6 cellular contexts compared by ENCODE assay signal in genomic region chr5:177545487-177546261, GRCh38. TPM values are rescaled to one million over a fixed set of nuclear protein-coding genes. Genes with fewer than 3 reads are reported as not detected.
DNase-seq lines count a peak whose midpoint lies in the region; ATAC-seq and TF ChIP-seq lines count a peak whose summit lies in the region.

No MANE protein-coding gene starts in this region.

- TF ChIP-seq CTCF in left ventricle myocardium inferior (IDR thresholded peaks at IDR 0.05; ENCODE audit: borderline replicate concordance) (no peak), vagina (IDR thresholded peaks at IDR 0.05) (no peak)

- H3K4me3 ChIP-seq in left ventricle myocardium inferior, result no peak overlapping the region
- peak overlapping the region in 1 of 2 donors; percentile 13 for H3K4me3 ChIP-seq in vagina

- H3K4me1 ChIP-seq in left ventricle myocardium inferior, result peaks cover 81% of the 10 kb centered on the region
- H3K4me1 ChIP-seq in vagina, result peaks cover 80% of the 10 kb centered on the region

- DNase-seq in activated naive CD8-positive, alpha-beta T cell treated with anti-CD3 and anti-CD28 coated beads, Interleukin-2, amount 50 U/mL, for 24 hours, result no peak
- DNase-seq in activated naive CD8-positive, alpha-beta T cell treated with anti-CD3 and anti-CD28 coated beads for 36 hours, result no peak
- peak; percentile 56 for DNase-seq in left ventricle myocardium inferior
- no peak for DNase-seq in vagina (ENCODE audit: extremely low spot score in 2 of 2)
- no peak for DNase-seq in T-helper 2 cell

- no peaks in the 10 kb centered on the region for H3K9me3 ChIP-seq in left ventricle myocardium inferior (replicated peaks)
- H3K9me3 ChIP-seq in vagina, result no peaks in the 10 kb centered on the region

- H3K36me3 Mint-ChIP-seq in activated naive CD8-positive, alpha-beta T cell treated with anti-CD3 and anti-CD28 coated beads, Interleukin-2, amount 50 U/mL, for 24 hours (ENCODE audit: low read depth), result peaks cover 19% of the 10 kb centered on the region
- H3K36me3 Mint-ChIP-seq in activated naive CD8-positive, alpha-beta T cell treated with anti-CD3 and anti-CD28 coated beads for 36 hours, result no peaks in the 10 kb centered on the region

- H3K36me3 ChIP-seq in left ventricle myocardium inferior (peaks cover 6% of the 10 kb centered on the region), vagina (peaks cover 0 to 2% of the 10 kb centered on the region in 2 donors)

- H3K27me3 ChIP-seq in left ventricle myocardium inferior (ENCODE audit: low read depth), result no peaks in the 10 kb centered on the region
- no peaks in the 10 kb centered on the region for H3K27me3 ChIP-seq in vagina

- H3K9me3 Mint-ChIP-seq in activated naive CD8-positive, alpha-beta T cell treated with anti-CD3 and anti-CD28 coated beads, Interleukin-2, amount 50 U/mL, for 24 hours, result no peaks in the 10 kb centered on the region
- H3K9me3 Mint-ChIP-seq in activated naive CD8-positive, alpha-beta T cell treated with anti-CD3 and anti-CD28 coated beads for 36 hours, result no peaks in the 10 kb centered on the region

- peaks cover 9% of the 10 kb centered on the region for H3K4me1 Mint-ChIP-seq in activated naive CD8-positive, alpha-beta T cell treated with anti-CD3 and anti-CD28 coated beads, Interleukin-2, amount 50 U/mL, for 24 hours
- H3K4me1 Mint-ChIP-seq in activated naive CD8-positive, alpha-beta T cell treated with anti-CD3 and anti-CD28 coated beads for 36 hours, result peaks cover 12% of the 10 kb centered on the region

- no peak for ATAC-seq in activated naive CD8-positive, alpha-beta T cell treated with anti-CD3 and anti-CD28 coated beads, Interleukin-2, amount 50 U/mL, for 24 hours
- no peak for ATAC-seq in GM18858 (IDR thresholded peaks at IDR 0.05; ENCODE audit: unreplicated experiment)

- intact Hi-C loops in left ventricle myocardium inferior (cut with micrococcal nuclease), result no loop called here
- intact Hi-C loops in vagina (cut with DNase I), result no loop called here

- peak overlapping the region; percentile 23 for H3K27ac Mint-ChIP-seq in activated naive CD8-positive, alpha-beta T cell treated with anti-CD3 and anti-CD28 coated beads, Interleukin-2, amount 50 U/mL, for 24 hours
- no peak overlapping the region for H3K27ac Mint-ChIP-seq in activated naive CD8-positive, alpha-beta T cell treated with anti-CD3 and anti-CD28 coated beads for 36 hours

- no peak for TF ChIP-seq POLR2A in vagina (IDR thresholded peaks at IDR 0.05)

- no peaks in the 10 kb centered on the region for H3K27me3 Mint-ChIP-seq in activated naive CD8-positive, alpha-beta T cell treated with anti-CD3 and anti-CD28 coated beads, Interleukin-2, amount 50 U/mL, for 24 hours
- H3K27me3 Mint-ChIP-seq in activated naive CD8-positive, alpha-beta T cell treated with anti-CD3 and anti-CD28 coated beads for 36 hours, result no peaks in the 10 kb centered on the region

- H3K4me3 Mint-ChIP-seq in activated naive CD8-positive, alpha-beta T cell treated with anti-CD3 and anti-CD28 coated beads, Interleukin-2, amount 50 U/mL, for 24 hours, result no peak overlapping the region
- no peak overlapping the region for H3K4me3 Mint-ChIP-seq in activated naive CD8-positive, alpha-beta T cell treated with anti-CD3 and anti-CD28 coated beads for 36 hours

- H3K27ac ChIP-seq in left ventricle myocardium inferior (replicated peaks), result peak overlapping the region; percentile 80
- H3K27ac ChIP-seq in vagina, result peak overlapping the region; percentile 82

RNA-seq across cellular contexts. Expression of gene FAM193B, which starts 8.7 kb away (rescaled TPM):
- 10 to 100 TPM; 47.2 to 52.9 TPM for total RNA-seq in activated naive CD8-positive, alpha-beta T cell treated with anti-CD3 and anti-CD28 coated beads for 36 hours
- total RNA-seq in left ventricle myocardium inferior (21.5 TPM), vagina (72.4 TPM)

RNA-seq across cellular contexts. Expression of gene DDX41, which starts 28.9 kb away (rescaled TPM):
- total RNA-seq in activated naive CD8-positive, alpha-beta T cell treated with anti-CD3 and anti-CD28 coated beads for 36 hours, result 100 to 1,000 TPM; 211 to 220 TPM
- 29.7 TPM for total RNA-seq in left ventricle myocardium inferior
- total RNA-seq in vagina, result 125 TPM

RNA-seq across cellular contexts. Expression of gene DOK3, which starts 36.0 kb away (rescaled TPM):
- total RNA-seq in activated naive CD8-positive, alpha-beta T cell treated with anti-CD3 and anti-CD28 coated beads for 36 hours, result 1 to 10 TPM; 8.2 to 8.6 TPM
- total RNA-seq in left ventricle myocardium inferior (3.3 TPM), vagina (12.0 TPM)

RNA-seq across cellular contexts. Expression of gene TMED9, which starts 46.3 kb away (rescaled TPM):
- 100 to 1,000 TPM; 102 to 103 TPM for total RNA-seq in activated naive CD8-positive, alpha-beta T cell treated with anti-CD3 and anti-CD28 coated beads for 36 hours
- total RNA-seq in left ventricle myocardium inferior (68.7 TPM), vagina (83.7 TPM)

RNA-seq across cellular contexts. Expression of gene PDLIM7, which starts 48.3 kb away (rescaled TPM):
- 10 to 100 TPM; 38.5 to 41.9 TPM for total RNA-seq in activated naive CD8-positive, alpha-beta T cell treated with anti-CD3 and anti-CD28 coated beads for 36 hours
- total RNA-seq in left ventricle myocardium inferior (54.4 TPM), vagina (118 TPM)
